In the genomic region with DNA sequence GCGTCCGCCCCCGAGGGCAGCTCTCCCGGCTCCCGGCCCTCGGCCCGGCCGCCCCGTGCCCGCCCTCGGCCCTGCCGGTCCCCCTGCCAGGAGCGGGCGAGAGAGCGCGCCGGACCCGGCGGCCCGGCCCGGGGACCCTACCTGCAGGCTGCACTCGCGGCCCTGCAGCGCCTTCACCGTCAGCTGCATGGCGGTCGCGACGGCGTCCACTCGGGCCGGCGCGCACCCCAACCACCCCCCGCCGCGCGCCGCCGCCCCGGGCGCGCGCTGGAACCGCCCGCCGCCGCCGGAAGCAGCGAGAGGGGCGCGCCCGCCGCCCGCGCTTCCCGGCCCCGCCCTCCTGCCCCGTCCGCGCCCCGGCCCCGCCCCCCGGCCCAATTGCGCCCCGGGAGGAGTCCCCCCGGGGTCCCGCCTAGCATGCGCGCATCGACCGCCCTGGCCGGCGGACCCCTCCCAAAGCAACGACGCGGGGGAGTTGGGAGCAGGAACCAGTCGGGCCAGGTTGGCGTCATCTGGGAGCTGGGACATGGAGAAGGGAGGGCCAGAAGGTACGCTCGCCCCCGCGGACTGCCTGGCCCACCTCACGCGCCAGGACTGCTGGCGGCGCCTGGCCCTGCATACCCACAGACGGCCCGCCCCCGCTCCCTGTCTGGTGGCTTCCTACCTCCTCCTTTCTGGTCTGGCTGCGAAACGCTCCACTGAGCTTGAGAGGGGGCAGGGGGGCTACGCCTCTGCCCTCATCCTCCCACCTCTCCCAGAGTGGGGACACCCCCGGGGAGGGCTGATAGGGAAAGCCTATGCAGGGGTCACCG, we compare ENCODE assay signal across 8 cellular contexts. TPM values are rescaled to one million over a fixed set of nuclear protein-coding genes. Genes with fewer than 3 reads are reported as not detected.
DNase-seq lines count a peak whose midpoint lies in the region; ATAC-seq and TF ChIP-seq lines count a peak whose summit lies in the region.

A gene (minus strand): TSS at position 220 of the 812 bp plus-strand sequence. CDS start 31 bp downstream, at position 189.

- H3K4me3 ChIP-seq in DND-41 (ENCODE audit: low read depth in 1 of 2, low read length in 2 of 2): peak within 1 kb of the TSS; percentile 26 to 59
- H3K4me3 ChIP-seq in gastroesophageal sphincter: peak within 1 kb of the TSS; percentile 73 to 93
- H3K4me3 ChIP-seq in neutrophil (ENCODE audit: low read depth in 1 of 2, low read length in 1 of 2): peak within 1 kb of the TSS; percentile 66

- no peaks in the 10 kb centered on the region for H3K9me3 ChIP-seq in DND-41 (ENCODE audit: insufficient read depth, low read length, severe bottlenecking)
- no peaks in the 10 kb centered on the region for H3K9me3 ChIP-seq in gastroesophageal sphincter
- H3K9me3 ChIP-seq in neutrophil: no peaks in the 10 kb centered on the region

- peak; percentile 64 for DNase-seq in DND-41
- DNase-seq in RPMI7951 (ENCODE audit: low read depth): peak; percentile 62
- peak; percentile 58 for DNase-seq in activated naive CD4-positive, alpha-beta T cell treated with Interleukin-2 at 50 U/mL for 16 hours
- DNase-seq in ureter (ENCODE audit: low spot score): peak; percentile 70

- H4K20me1 ChIP-seq in DND-41 (ENCODE audit: insufficient read depth, low read length): peaks cover 17% of the 10 kb centered on the region

- TF ChIP-seq CTCF in DND-41 (IDR thresholded peaks at IDR 0.05; ENCODE audit: borderline replicate concordance, extremely low read depth, low read length, poor library complexity, severe bottlenecking) (no peak), gastroesophageal sphincter (IDR thresholded peaks at IDR 0.05) (no peak), neutrophil (IDR thresholded peaks at IDR 0.05) (no peak)

- TF ChIP-seq EP300 in gastroesophageal sphincter (IDR thresholded peaks at IDR 0.05): no peak

- no peaks in the 10 kb centered on the region for H3K27me3 ChIP-seq in DND-41 (ENCODE audit: insufficient read depth, low read length, poor library complexity)
- H3K27me3 ChIP-seq in gastroesophageal sphincter: no peaks in the 10 kb centered on the region
- no peaks in the 10 kb centered on the region for H3K27me3 ChIP-seq in neutrophil

- H3K4me1 ChIP-seq in DND-41 (ENCODE audit: insufficient read depth, low read length) (peaks cover 56% of the 10 kb centered on the region), gastroesophageal sphincter (peaks cover 0 to 55% (median 4%) of the 10 kb centered on the region in 3 donors), neutrophil (ENCODE audit: control insufficient read depth in 1 of 2, insufficient read depth in 1 of 2, low read depth in 1 of 2, low read length in 1 of 2) (peaks cover 41 to 46% of the 10 kb centered on the region in 2 experiments)

- peak within 1 kb of the TSS; percentile 80 for H3K27ac ChIP-seq in DND-41 (ENCODE audit: low read length)
- H3K27ac ChIP-seq in gastroesophageal sphincter: peak within 1 kb of the TSS; percentile 84 to 90 (median 90)
- peak within 1 kb of the TSS; percentile 73 for H3K27ac ChIP-seq in neutrophil

- H3K4me2 ChIP-seq in DND-41 (ENCODE audit: insufficient read depth, low read length): peak within 1 kb of the TSS; percentile 89

- peaks cover 21% of the 10 kb centered on the region for H3K36me3 ChIP-seq in DND-41 (ENCODE audit: insufficient read depth, low read length)
- peaks cover 0 to 25% of the 10 kb centered on the region in 2 donors for H3K36me3 ChIP-seq in gastroesophageal sphincter
- H3K36me3 ChIP-seq in neutrophil: no peaks in the 10 kb centered on the region

- H3K9ac ChIP-seq in DND-41 (ENCODE audit: low read depth, low read length): peak within 1 kb of the TSS; percentile 73

- 0% methylated on average over 2 of the region's 95 CpGs; no CpG with 5 or more reads in 1 of the 2 donors for WGBS in gastroesophageal sphincter (ENCODE audit: low coverage in 1 of 2), 2 donors

- H3K79me2 ChIP-seq in DND-41 (ENCODE audit: insufficient read depth, low read length): peaks cover 30% of the 10 kb centered on the region

- H2AFZ ChIP-seq in DND-41 (ENCODE audit: low read depth, low read length): peak within 1 kb of the TSS; percentile 78

- ATAC-seq in DND-41 (ENCODE audit: insufficient read depth, low read depth): peak; percentile 37
- ATAC-seq in HG03354 (IDR thresholded peaks at IDR 0.05; ENCODE audit: poor library complexity, severe bottlenecking, unreplicated experiment): peak; percentile 27
- ATAC-seq in gastroesophageal sphincter: peak; percentile 46
- no peak for ATAC-seq in HG02571 (IDR thresholded peaks at IDR 0.05; ENCODE audit: unreplicated experiment)

- TF ChIP-seq POLR2A in gastroesophageal sphincter (IDR thresholded peaks at IDR 0.05): peak; percentile 35 to 48

RNA-seq across cellular contexts. Expression of the gene that starts here (rescaled TPM):
- 46.0 and 50.1 TPM in 2 replicates for total RNA-seq in RPMI7951 (2014; rRNA removed; shearing (Covaris generic))
- total RNA-seq in gastroesophageal sphincter (10 to 100 TPM; 35.9 to 80.2 (median 47.0) TPM), ureter (20.4 TPM)
